13 cellular contexts compared by ENCODE assay signal in genomic region chr1:43383449-43383848, GRCh38. TPM values are rescaled to one million over a fixed set of nuclear protein-coding genes. Genes with fewer than 3 reads are reported as not detected.
DNase-seq lines count a peak whose midpoint lies in the region; ATAC-seq and TF ChIP-seq lines count a peak whose summit lies in the region.
"Had no signal": no experiment of that assay in that cellular context is flagged by ENCODE, and none has a peak within 500 bp of the region (broad histone marks: within the 10 kb centered on the region; RNA-seq: fewer than 3 reads in every experiment).

No MANE protein-coding gene starts in this region.

- H3K9me3 ChIP-seq in body of pancreas, result no peaks in the 10 kb centered on the region
- H3K9me3 ChIP-seq: gastroesophageal sphincter had no signal

- ATAC-seq in Right ventricle myocardium superior (ENCODE audit: poor library complexity) (peak; percentile 70), body of pancreas (no peak), left colon (peak; percentile 57), GM21529 (IDR thresholded peaks at IDR 0.05; ENCODE audit: unreplicated experiment) (no peak), GM21528 (IDR thresholded peaks at IDR 0.05; ENCODE audit: low FRiP score, unreplicated experiment) (no peak)
- ATAC-seq: gastroesophageal sphincter had no signal

- intact Hi-C loops in Right ventricle myocardium superior (cut with DNase I), result no loop called here
- intact Hi-C loops in cardiac septum (cut with DNase I), result loop anchor here (5.0 kb wide), 1 partner anchor 156 kb away; no protein-coding TSS in a partner anchor
- intact Hi-C loops in body of pancreas (cut with DNase I), result no loop called here
- intact Hi-C loops in left colon (cut with DNase I, micrococcal nuclease), result no loop called here

- H3K27ac ChIP-seq in body of pancreas, result no peak overlapping the region

- H3K36me3 ChIP-seq in body of pancreas (replicated peaks in 1 of 2; ENCODE audit: insufficient read depth in 1 of 2, low read depth in 2 of 2), result peaks cover 8 to 29% of the 10 kb centered on the region in 2 donors

- TF ChIP-seq CTCF in body of pancreas (IDR thresholded peaks at IDR 0.05), result peak in 4 of 7 experiments; percentile 28 to 44 (median 37)

- DNase-seq in Right ventricle myocardium superior, result no peak
- no peak for DNase-seq in cardiac septum (ENCODE audit: low spot score)
- DNase-seq in body of pancreas, result no peak
- DNase-seq in left colon, result no peak
- no peak for DNase-seq in activated CD8-positive, alpha-beta memory T cell treated with anti-CD3 and anti-CD28 coated beads, Interleukin-2, amount 50 U/mL, for 48 hours
- DNase-seq in NOMO-1 treated with DMSO at 0.1 percent for 48 hours (lab: John Stamatoyannopoulos, UW; ENCODE audit: unreplicated experiment), result no peak
- DNase-seq: cerebellar nuclear complex, NCI-H1436 had no signal

- H3K4me1 ChIP-seq in body of pancreas, result peaks cover 17% of the 10 kb centered on the region

- 69 to 76% methylated on average over 2 of the region's 2 CpGs for WGBS in body of pancreas, 2 donors

- no peak overlapping the region for H3K4me3 ChIP-seq in body of pancreas
- H3K4me3 ChIP-seq: gastroesophageal sphincter, skin epidermis had no signal

- H3K27me3 ChIP-seq in body of pancreas, result no peaks in the 10 kb centered on the region
- H3K27me3 ChIP-seq: gastroesophageal sphincter had no signal

- TF ChIP-seq POLR2A in body of pancreas (IDR thresholded peaks at IDR 0.05), result no peak

RNA-seq across cellular contexts. Expression of gene MED8, which starts 6.2 kb away (rescaled TPM):
- total RNA-seq in Right ventricle myocardium superior (16.5 TPM), cardiac septum (17.9 TPM), body of pancreas (10 to 100 TPM; 19.4 to 22.1 TPM), left colon (10 to 100 TPM; 39.1 to 39.5 TPM)

RNA-seq across cellular contexts. Expression of gene SZT2, which starts 6.2 kb away (rescaled TPM):
- 26.8 TPM for total RNA-seq in Right ventricle myocardium superior
- 35.7 TPM for total RNA-seq in cardiac septum
- total RNA-seq in body of pancreas, result 10 to 100 TPM; 25.9 to 61.6 TPM
- 10 to 100 TPM; 49.5 to 73.2 TPM for total RNA-seq in left colon

RNA-seq across cellular contexts. Expression of gene ELOVL1, which starts 15.6 kb away (rescaled TPM):
- total RNA-seq in Right ventricle myocardium superior, result 29.3 TPM
- total RNA-seq in cardiac septum, result 37.8 TPM
- 10 to 100 TPM; 17.5 to 21.8 TPM for total RNA-seq in body of pancreas
- total RNA-seq in left colon, result 100 to 1,000 TPM; 135 to 152 TPM

RNA-seq across cellular contexts. Expression of gene CDC20, which starts 24.7 kb away (rescaled TPM):
- total RNA-seq in Right ventricle myocardium superior (0.83 TPM), cardiac septum (0.78 TPM), body of pancreas (1 to 10 TPM in 1 of 2 donors, not detected in 1; 2.3 TPM), left colon (10 to 100 TPM; 10.5 to 24.3 TPM)

RNA-seq across cellular contexts. Expression of gene MPL, which starts 45.8 kb away (rescaled TPM):
- total RNA-seq in Right ventricle myocardium superior (0.40 TPM), cardiac septum (1.6 TPM), body of pancreas (not detected), left colon (under 1 TPM in 1 of 2 donors, not detected in 1; 0.56 TPM)
- total RNA-seq: B cell had no signal

Comparison
In these comparisons a context has a peak if more than half of its experiments do, and no peak if none do; other contexts are left out.
1. ATAC-seq: peak in Right ventricle myocardium superior (single experiment) and left colon (single experiment); none in body of pancreas (single experiment), GM21529 (single experiment) and GM21528 (single experiment).